10 cellular contexts compared by ENCODE assay signal in the genomic region with DNA sequence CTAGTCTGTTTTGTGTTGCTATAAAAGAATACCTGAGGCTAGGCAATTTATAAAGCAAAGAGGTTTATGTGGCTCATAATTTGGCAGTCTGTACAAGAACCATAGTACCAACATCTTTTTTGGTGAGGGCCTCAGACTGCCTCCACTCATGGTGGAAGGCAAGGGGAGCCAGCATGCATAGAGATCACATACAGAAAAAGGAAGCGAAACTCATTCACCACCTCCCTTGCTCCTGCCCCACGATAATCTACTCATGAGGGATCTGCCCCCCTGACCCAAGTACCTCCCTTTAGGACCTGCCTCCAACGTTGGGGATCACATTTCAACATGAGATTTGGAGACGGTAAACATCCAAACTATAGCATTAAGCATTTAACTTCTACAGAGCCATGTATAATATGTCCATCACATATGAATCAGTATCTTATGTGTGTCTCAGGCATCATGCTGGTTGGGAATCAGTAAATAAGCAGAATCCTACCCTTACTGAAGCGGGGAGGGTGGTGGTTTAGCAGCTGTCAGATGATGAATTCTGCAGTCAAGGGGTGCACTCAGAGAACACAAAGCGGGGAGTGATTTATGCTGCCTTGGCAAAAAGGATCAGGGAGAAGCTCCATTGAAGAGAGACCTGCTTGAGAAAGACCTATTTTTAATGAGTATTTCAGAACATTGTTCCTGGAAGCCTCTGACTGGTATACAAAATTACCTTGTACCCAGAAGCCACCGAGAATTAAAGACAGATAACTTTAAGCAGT. TPM values are rescaled to one million over a fixed set of nuclear protein-coding genes. Genes with fewer than 3 reads are reported as not detected.
DNase-seq lines count a peak whose midpoint lies in the region; ATAC-seq, FAIRE-seq and TF ChIP-seq lines count a peak whose summit lies in the region.
"Had no signal": no experiment of that assay in that cellular context is flagged by ENCODE, and none has a peak within 500 bp of the region (broad histone marks: within the 10 kb centered on the region; RNA-seq: fewer than 3 reads in every experiment).

No MANE protein-coding gene starts in this region.

- H3K27ac ChIP-seq in keratinocyte (ENCODE audit: control insufficient read depth, insufficient read depth, low read length): peak overlapping the region; percentile 59

- TF ChIP-seq CTCF in keratinocyte (optimal IDR thresholded peaks at IDR 0.05 in 1 of 3, IDR thresholded peaks at IDR 0.05 in 1 of 3, conservative IDR thresholded peaks at IDR 0.05 in 1 of 3; ENCODE audit: extremely low read depth in 1 of 3, insufficient read depth in 2 of 3, low read length in 3 of 3): no peak

- no peak overlapping the region for H3K27ac Mint-ChIP-seq in immature natural killer cell
- H3K27ac Mint-ChIP-seq: activated T-helper 2 cell treated with anti-CD3 and anti-CD28 coated beads, Interferon-gamma antibody, Interleukin-2, Interleukin-4, amounts not matched to agents 10 μg/mL and 5 μg/mL and 100 μg/mL, durations not matched to agents 14 hours and 24 hours and 36 hours had no signal

- H3K4me1 Mint-ChIP-seq in immature natural killer cell: no peaks in the 10 kb centered on the region

- intact Hi-C loops in left cardiac atrium (cut with DNase I): no loop called here

- no peaks in the 10 kb centered on the region for H3K27me3 ChIP-seq in keratinocyte (ENCODE audit: control insufficient read depth, extremely low read depth, insufficient read depth, low read length)

- peaks cover 10% of the 10 kb centered on the region for H3K79me2 ChIP-seq in keratinocyte (ENCODE audit: control insufficient read depth, insufficient read depth, low read length)

- H3K4me1 ChIP-seq in keratinocyte (ENCODE audit: control insufficient read depth, extremely low read depth, insufficient read depth, low read length): peaks cover 18% of the 10 kb centered on the region

- no peak for FAIRE-seq in keratinocyte (lab: Jason Lieb, UNC)

- H2AFZ ChIP-seq in keratinocyte (ENCODE audit: control insufficient read depth, low read length): no peak overlapping the region

- no peaks in the 10 kb centered on the region for H3K9me3 Mint-ChIP-seq in immature natural killer cell
- H3K9me3 Mint-ChIP-seq: activated T-helper 2 cell treated with anti-CD3 and anti-CD28 coated beads, Interferon-gamma antibody, Interleukin-2, Interleukin-4, amounts not matched to agents 10 μg/mL and 5 μg/mL and 100 μg/mL, durations not matched to agents 14 hours and 24 hours and 36 hours had no signal

- H3K4me3 Mint-ChIP-seq in immature natural killer cell: no peak overlapping the region

- H3K9ac ChIP-seq in keratinocyte (ENCODE audit: control insufficient read depth, extremely low read depth, insufficient read depth, low read length): no peak overlapping the region

- ATAC-seq in GM18870 (IDR thresholded peaks at IDR 0.05; ENCODE audit: unreplicated experiment) (peak; percentile 94), GM21825 (IDR thresholded peaks at IDR 0.05; ENCODE audit: unreplicated experiment) (peak; percentile 96), HG03520 (IDR thresholded peaks at IDR 0.05; ENCODE audit: unreplicated experiment) (peak; percentile 95), left cardiac atrium (no peak)

- peaks cover 40 to 43% of the 10 kb centered on the region in 2 experiments for H3K36me3 ChIP-seq in keratinocyte (ENCODE audit: control insufficient read depth in 2 of 2, extremely low read depth in 1 of 2, insufficient read depth in 2 of 2, low read length in 2 of 2)

- dilution Hi-C loops in keratinocyte (cut with MboI; ENCODE audit: extremely low pct_ligation_motif_present, low sequenced_read_pairs): no loop called here

- H3K9me1 ChIP-seq in keratinocyte (ENCODE audit: control insufficient read depth, extremely low read depth, insufficient read depth, low read length): no peaks in the 10 kb centered on the region

- peaks cover 79 to 100% (median 92%) of the 10 kb centered on the region in 3 donors for H3K36me3 Mint-ChIP-seq in immature natural killer cell

- no peak overlapping the region for H3K4me3 ChIP-seq in keratinocyte (ENCODE audit: control insufficient read depth in 2 of 3, extremely low read depth in 1 of 3, insufficient read depth in 2 of 3, low read depth in 1 of 3, low read length in 3 of 3)

- peaks cover 3% of the 10 kb centered on the region for H4K20me1 ChIP-seq in keratinocyte (ENCODE audit: control insufficient read depth, extremely low read depth, insufficient read depth, low read length)

- H3K27me3 Mint-ChIP-seq in immature natural killer cell (ENCODE audit: low read depth in 3 of 3): peaks cover 0 to 3% (median 2%) of the 10 kb centered on the region in 3 donors

- no peak for DNase-seq in keratinocyte (ENCODE audit: low read depth, low spot score)
- no peak for DNase-seq in left cardiac atrium
- no peak for DNase-seq in HPDE6-E6E7 (ENCODE audit: extremely low spot score)
- no peak for DNase-seq in glomerular visceral epithelial cell (ENCODE audit: extremely low spot score)
- DNase-seq in immature natural killer cell: no peak

- no peaks in the 10 kb centered on the region for H3K9me3 ChIP-seq in keratinocyte (ENCODE audit: control insufficient read depth, low read depth, low read length)

- no peak overlapping the region for H3K4me2 ChIP-seq in keratinocyte (ENCODE audit: control insufficient read depth, extremely low read depth, insufficient read depth, low read depth, low read length)

RNA-seq across cellular contexts. Expression of gene HMGXB3, which starts 34.8 kb away (rescaled TPM):
- polyA plus RNA-seq in keratinocyte (37.8 to 39.4 TPM (median 38.6 TPM) in 3 replicates), immature natural killer cell (10 to 100 TPM in 2 of 3 donors, 1 to 10 TPM in 1; 5.2 to 16.2 (median 12.7) TPM)
- 19.4 TPM for polyA plus RNA-seq in keratinocyte (2011; ENCODE audit: low read depth)
- polyA plus RNA-seq in keratinocyte (2011; cell fraction: cytosol; rRNA removed): 29.2 and 29.7 TPM in 2 replicates
- polyA plus RNA-seq in keratinocyte (2011; cell fraction: nucleus; rRNA removed): 89.4 and 108 TPM in 2 replicates
- 16.1 and 27.2 TPM in 2 replicates for polyA plus RNA-seq in keratinocyte (2012; ENCODE audit: low replicate concordance)
- 64.6 to 78.4 TPM (median 68.0 TPM) in 3 replicates for polyA minus RNA-seq in keratinocyte
- polyA minus RNA-seq in keratinocyte (2011; cell fraction: cytosol; rRNA and poly(A)+ RNA removed): 41.6 TPM
- polyA minus RNA-seq in keratinocyte (2011; cell fraction: nucleus; rRNA and poly(A)+ RNA removed): 56.6 and 84.9 TPM in 2 replicates
- total RNA-seq in left cardiac atrium: 10 to 100 TPM; 14.1 to 22.1 TPM

RNA-seq across cellular contexts. Expression of gene TIGD6, which starts 34.9 kb away (rescaled TPM):
- polyA plus RNA-seq in keratinocyte: 3.9 to 4.1 TPM (median 4.1 TPM) in 3 replicates
- polyA plus RNA-seq in keratinocyte (2011; ENCODE audit: low read depth): 1.5 TPM
- 3.1 and 4.7 TPM in 2 replicates for polyA plus RNA-seq in keratinocyte (2011; cell fraction: cytosol; rRNA removed)
- polyA plus RNA-seq in keratinocyte (2011; cell fraction: nucleus; rRNA removed): 4.1 and 5.3 TPM in 2 replicates
- 3.0 and 3.2 TPM in 2 replicates for polyA plus RNA-seq in keratinocyte (2012; ENCODE audit: low replicate concordance)
- polyA minus RNA-seq in keratinocyte: 6.5 to 10.5 TPM (median 8.9 TPM) in 3 replicates
- 3.8 TPM for polyA minus RNA-seq in keratinocyte (2011; cell fraction: cytosol; rRNA and poly(A)+ RNA removed)
- polyA minus RNA-seq in keratinocyte (2011; cell fraction: nucleus; rRNA and poly(A)+ RNA removed): 2.2 and 5.0 TPM in 2 replicates
- 1 to 10 TPM; 3.3 to 4.1 TPM for total RNA-seq in left cardiac atrium
- 1 to 10 TPM in 2 of 3 donors, under 1 TPM in 1; 0.48 to 2.0 (median 1.1) TPM for polyA plus RNA-seq in immature natural killer cell

RNA-seq across cellular contexts. Expression of gene CSF1R, which starts 51.0 kb away (rescaled TPM):
- polyA plus RNA-seq in keratinocyte: 0.21 TPM in 1 of 3 replicates, not detected in the others
- 0.09 TPM for polyA plus RNA-seq in keratinocyte (2011; ENCODE audit: low read depth)
- 0.03 and 0.10 TPM in 2 replicates for polyA plus RNA-seq in keratinocyte (2011; cell fraction: cytosol; rRNA removed)
- polyA plus RNA-seq in keratinocyte (2011; cell fraction: nucleus; rRNA removed): 0.10 and 0.13 TPM in 2 replicates
- polyA plus RNA-seq in keratinocyte (2012; ENCODE audit: low replicate concordance): 0.08 TPM in 1 of 2 replicates, not detected in the other
- 0.10 to 0.32 TPM in 2 of 3 replicates, not detected in the other for polyA minus RNA-seq in keratinocyte
- not detected for polyA minus RNA-seq in keratinocyte (2011; cell fraction: cytosol; rRNA and poly(A)+ RNA removed)
- not detected in 2 replicates for polyA minus RNA-seq in keratinocyte (2011; cell fraction: nucleus; rRNA and poly(A)+ RNA removed)
- total RNA-seq in left cardiac atrium: 10 to 100 TPM; 18.3 to 41.6 TPM
- 10 to 100 TPM in 1 of 3 donors, 1 to 10 TPM in 1, under 1 TPM in 1; 0.82 to 10.4 (median 2.5) TPM for polyA plus RNA-seq in immature natural killer cell
- total RNA-seq: lung microvascular endothelial cell had no signal

Comparison
In these comparisons a context has a peak if more than half of its experiments do, and no peak if none do; other contexts are left out.
1. ATAC-seq: peak in GM18870 (single experiment), GM21825 (single experiment) and HG03520 (single experiment); none in left cardiac atrium (0 of 2).